Comparison of ENCODE assay signal across 8 cellular contexts in the genomic region with DNA sequence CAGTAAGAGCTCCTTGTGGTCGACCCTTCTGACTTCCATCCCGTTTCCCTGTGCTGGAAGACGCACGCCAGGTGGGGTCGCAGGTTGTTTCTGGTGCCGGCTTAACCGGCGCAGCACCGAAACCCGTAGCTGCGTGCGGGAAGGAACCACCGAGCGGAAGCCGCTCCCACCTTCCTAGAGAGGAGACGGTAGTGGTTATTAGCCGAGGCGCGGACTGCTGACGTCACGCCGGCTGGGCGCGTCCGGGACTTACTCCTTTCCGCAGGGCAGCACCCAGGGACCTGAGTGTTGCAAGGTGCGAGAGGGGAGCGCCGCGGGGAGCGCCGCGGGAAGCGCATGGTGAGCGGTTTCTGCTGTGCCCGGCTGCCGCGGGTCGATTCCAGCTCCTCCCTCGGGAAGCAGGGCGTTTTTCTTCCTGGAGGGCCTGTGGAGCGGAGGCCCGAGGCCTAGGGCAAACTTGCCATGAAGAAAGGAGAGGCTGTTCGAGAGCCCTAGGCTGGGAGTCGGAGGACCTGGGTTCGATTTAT. TPM values are rescaled to one million over a fixed set of nuclear protein-coding genes. Genes with fewer than 3 reads are reported as not detected.
DNase-seq lines count a peak whose midpoint lies in the region; FAIRE-seq and TF ChIP-seq lines count a peak whose summit lies in the region.

TSS of gene ZNF501 (plus strand) at position 252 of the 527 bp plus-strand sequence. CDS start 4,787 bp downstream, outside the sequence.

- peaks cover 14% of the 10 kb centered on the region for H3K4me1 Mint-ChIP-seq in activated naive CD4-positive, alpha-beta T cell treated with anti-CD3 and anti-CD28 coated beads, Interleukin-2, amount 10 ng/mL, durations not matched to agents 7 days and 5 days

- H3K36me3 Mint-ChIP-seq in activated naive CD4-positive, alpha-beta T cell treated with anti-CD3 and anti-CD28 coated beads, Interleukin-2, amount 10 ng/mL, durations not matched to agents 7 days and 5 days = peaks cover 41% of the 10 kb centered on the region

- H3K27ac ChIP-seq in RWPE1 = peak within 1 kb of the TSS; percentile 68

- peak; percentile 95 for DNase-seq in AG20443 (ENCODE audit: low spot score)
- peak; percentile 65 for DNase-seq in GM19239 (ENCODE audit: insufficient read length, low spot score)
- peak in 63 of 76 experiments; percentile 0 to 74 (median 48) for DNase-seq in HUDEP-2 (lab: John Stamatoyannopoulos, UW; ENCODE audit: unreplicated experiment in 76 of 76)
- DNase-seq in RWPE1 (ENCODE audit: low spot score) = peak; percentile 84
- peak; percentile 92 for DNase-seq in activated naive CD4-positive, alpha-beta T cell treated with anti-CD3 and anti-CD28 coated beads, Interleukin-2, amount 10 ng/mL, durations not matched to agents 7 days and 5 days
- peak; percentile 41 for DNase-seq in glomerular endothelial cell (ENCODE audit: extremely low read depth, low read depth, low spot score)
- peak; percentile 56 for DNase-seq in non-pigmented ciliary epithelial cell (ENCODE audit: low read depth)
- peak; percentile 77 for DNase-seq in stromal cell of bone marrow (ENCODE audit: low read depth)

- CTCF ChIA-PET in RWPE1 (lab: Yijun Ruan, JAX) = no interaction called here
- CTCF ChIA-PET in activated naive CD4-positive, alpha-beta T cell treated with anti-CD3 and anti-CD28 coated beads, Interleukin-2, amount 10 ng/mL, durations not matched to agents 7 days and 5 days (lab: Charles Lee) = interaction anchor here (0.9 kb wide), 2 partner anchors 9 to 185 kb away, joined by 3 to 4 read pairs; no protein-coding TSS in a partner anchor

- peak within 1 kb of the TSS; percentile 88 for H3K4me3 Mint-ChIP-seq in activated naive CD4-positive, alpha-beta T cell treated with anti-CD3 and anti-CD28 coated beads, Interleukin-2, amount 10 ng/mL, durations not matched to agents 7 days and 5 days

- H3K27ac Mint-ChIP-seq in activated naive CD4-positive, alpha-beta T cell treated with anti-CD3 and anti-CD28 coated beads, Interleukin-2, amount 10 ng/mL, durations not matched to agents 7 days and 5 days = peak within 1 kb of the TSS; percentile 89

- peak; percentile 72 for FAIRE-seq in GM19239 (lab: Jason Lieb, UNC)

- H3K27me3 Mint-ChIP-seq in activated naive CD4-positive, alpha-beta T cell treated with anti-CD3 and anti-CD28 coated beads, Interleukin-2, amount 10 ng/mL, durations not matched to agents 7 days and 5 days = no peaks in the 10 kb centered on the region

- TF ChIP-seq CTCF in RWPE1 (conservative IDR thresholded peaks at IDR 0.05; ENCODE audit: low read depth) = no peak

- H3K9me3 Mint-ChIP-seq in activated naive CD4-positive, alpha-beta T cell treated with anti-CD3 and anti-CD28 coated beads, Interleukin-2, amount 10 ng/mL, durations not matched to agents 7 days and 5 days = peaks cover 80% of the 10 kb centered on the region

- POLR2A ChIA-PET in RWPE1 (lab: Yijun Ruan, JAX; ENCODE audit: low non-redundant PET) = no interaction called here

RNA-seq across cellular contexts. Expression of gene ZNF501, which starts in this region (rescaled TPM):
- 2.2 and 4.0 TPM in 2 replicates for total RNA-seq in glomerular endothelial cell

Comparison
In these comparisons a context has a peak if more than half of its experiments do, and no peak if none do; other contexts are left out.
1. Peak in every context shown above with its lines: DNase-seq and H3K27ac ChIP-seq.
2. DNase-seq: peak in every context shown above with its lines; median percentile 95 in AG20443; 92 in activated naive CD4-positive, alpha-beta T cell treated with anti-CD3 and anti-CD28 coated beads, Interleukin-2, amount 10 ng/mL, durations not matched to agents 7 days and 5 days; 84 in RWPE1; 77 in stromal cell of bone marrow; 65 in GM19239; 56 in non-pigmented ciliary epithelial cell; 48 in HUDEP-2; 41 in glomerular endothelial cell.